8 cellular contexts compared by ENCODE assay signal in the genomic region with DNA sequence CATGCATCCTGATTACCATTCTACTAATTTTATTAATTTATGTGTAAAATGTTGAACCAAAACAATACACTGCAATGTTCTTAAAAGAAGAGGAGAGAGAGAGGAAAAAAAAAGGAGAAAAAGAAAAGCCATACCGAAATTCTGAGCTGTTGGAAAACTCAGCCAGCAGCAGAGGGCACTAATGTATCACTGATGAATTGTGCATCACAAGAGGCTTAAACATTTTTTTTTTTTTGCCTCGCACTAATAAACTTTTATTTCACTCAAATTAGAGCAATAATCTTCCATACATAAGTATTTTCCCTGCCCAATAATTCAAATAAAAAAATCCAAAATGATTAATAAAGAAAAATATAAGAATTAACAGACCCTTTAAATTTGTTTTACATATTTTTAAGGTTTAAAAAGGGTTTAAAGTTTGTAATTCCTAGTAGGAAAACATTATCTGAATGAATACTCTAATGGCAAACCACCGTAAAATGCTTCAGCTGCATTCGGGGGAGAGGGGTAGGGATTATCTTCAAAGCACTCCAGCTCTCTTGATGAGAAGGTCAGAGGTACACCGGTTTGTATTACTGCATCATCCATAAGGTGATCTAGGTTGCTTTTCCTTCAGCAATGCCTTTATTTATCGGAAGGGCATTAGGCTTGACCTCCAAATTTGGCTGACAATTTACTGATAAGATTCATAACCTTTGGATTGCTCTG. TPM values are rescaled to one million over a fixed set of nuclear protein-coding genes. Genes with fewer than 3 reads are reported as not detected.
DNase-seq lines count a peak whose midpoint lies in the region; ATAC-seq, FAIRE-seq and TF ChIP-seq lines count a peak whose summit lies in the region.

No MANE protein-coding gene starts in this region.

- H3K9me2 ChIP-seq in neural cell (ENCODE audit: insufficient read depth, low read length), result no peaks in the 10 kb centered on the region

- TF ChIP-seq CTCF in Calu3 (IDR thresholded peaks at IDR 0.05; ENCODE audit: unreplicated experiment) (peak; percentile 63), neural cell (IDR thresholded peaks at IDR 0.05; ENCODE audit: poor library complexity, severe bottlenecking) (peak; percentile 83)

- ATAC-seq in HG03378 (IDR thresholded peaks at IDR 0.05; ENCODE audit: unreplicated experiment) (no peak), left lobe of liver (no peak)

- H3K4me1 ChIP-seq in NT2/D1 (ENCODE audit: insufficient read depth, insufficient read length), result no peaks in the 10 kb centered on the region

- H3K79me2 ChIP-seq in neural cell (replicated peaks; ENCODE audit: insufficient read depth, low read length), result no peaks in the 10 kb centered on the region

- H3F3A ChIP-seq in neural cell (ENCODE audit: insufficient read depth, low read length, poor library complexity, severe bottlenecking), result no peaks in the 10 kb centered on the region

- peaks cover 4% of the 10 kb centered on the region for H3K36me3 Mint-ChIP-seq in Calu3 (ENCODE audit: insufficient read depth, unreplicated experiment)

- TF ChIP-seq POLR2A in GM12891 (IDR thresholded peaks at IDR 0.05; ENCODE audit: low read depth, low read length), result no peak

- peak; percentile 67 for DNase-seq in Calu3
- peak; percentile 9 for DNase-seq in H7
- DNase-seq in NT2/D1 (ENCODE audit: low read depth, low spot score), result peak; percentile 75
- DNase-seq in dermis microvascular lymphatic vessel endothelial cell (ENCODE audit: low read depth in 2 of 2), result peak; percentile 65 to 74
- no peak for DNase-seq in GM12891 (ENCODE audit: insufficient read length, low spot score)
- no peak for DNase-seq in left lobe of liver (ENCODE audit: low spot score)

- H3K36me3 ChIP-seq in H7 (replicated peaks; ENCODE audit: control insufficient read depth, insufficient read depth, low read length) (no peaks in the 10 kb centered on the region), NT2/D1 (ENCODE audit: insufficient read depth, insufficient read length, low read length) (no peaks in the 10 kb centered on the region), neural cell (ENCODE audit: insufficient read depth, low read length) (no peaks in the 10 kb centered on the region)

- peaks cover 3% of the 10 kb centered on the region for H3K9me3 Mint-ChIP-seq in Calu3 (ENCODE audit: low read depth, unreplicated experiment)

- no peak overlapping the region for H3K27ac ChIP-seq in neural cell (ENCODE audit: low read length)

- no peaks in the 10 kb centered on the region for H3K27me3 Mint-ChIP-seq in Calu3 (ENCODE audit: unreplicated experiment)

- no peak for TF ChIP-seq EP300 in neural cell (conservative IDR thresholded peaks at IDR 0.05; ENCODE audit: poor library complexity, severe bottlenecking)

- BruUV-seq in Calu3 (replicated peaks; lab: Mats Ljungman, UMichigan), result no TSS peak

- no peak overlapping the region for H3K4me2 ChIP-seq in neural cell (ENCODE audit: low read length)

- TF ChIP-seq RAD21 in neural cell (conservative IDR thresholded peaks at IDR 0.05), result peak; percentile 93

- peaks cover 14% of the 10 kb centered on the region for H3K4me1 Mint-ChIP-seq in Calu3 (ENCODE audit: low read depth, unreplicated experiment)

- H3K27me3 ChIP-seq in H7 (ENCODE audit: control insufficient read depth, insufficient read depth, low read length), result no peaks in the 10 kb centered on the region
- no peaks in the 10 kb centered on the region for H3K27me3 ChIP-seq in NT2/D1 (ENCODE audit: insufficient read depth, insufficient read length)
- no peaks in the 10 kb centered on the region for H3K27me3 ChIP-seq in neural cell (ENCODE audit: insufficient read depth, low read depth, low read length)

- no peaks in the 10 kb centered on the region for H3K9me3 ChIP-seq in NT2/D1 (ENCODE audit: insufficient read depth, low read length)
- H3K9me3 ChIP-seq in neural cell (ENCODE audit: low read length), result no peaks in the 10 kb centered on the region

- H3K4me3 ChIP-seq in H7 (ENCODE audit: insufficient read depth, low read depth, low read length) (no peak overlapping the region), NT2/D1 (ENCODE audit: insufficient read length, low read depth) (no peak overlapping the region), neural cell (ENCODE audit: low read length) (no peak overlapping the region)

- intact Hi-C loops in Calu3 (cut with micrococcal nuclease; ENCODE audit: unreplicated experiment), result loop anchor here (1.0 to 5.0 kb wide), 6 partner anchors 319 to 1167 kb away; no protein-coding TSS in a partner anchor

- H3K27ac Mint-ChIP-seq in Calu3 (ENCODE audit: unreplicated experiment), result no peak overlapping the region

- no peak for FAIRE-seq in GM12891 (lab: Jason Lieb, UNC)

- no peak overlapping the region for H3K4me3 Mint-ChIP-seq in Calu3 (ENCODE audit: low read depth, unreplicated experiment)

- no peak overlapping the region for H3K9ac ChIP-seq in NT2/D1 (ENCODE audit: insufficient read length, low read depth)
- H3K9ac ChIP-seq in neural cell (ENCODE audit: low read length), result no peak overlapping the region

- H2AFZ ChIP-seq in neural cell (ENCODE audit: low read depth, low read length), result no peak overlapping the region

- no peaks in the 10 kb centered on the region for H4K20me1 ChIP-seq in neural cell (ENCODE audit: insufficient read depth)

- CTCF ChIA-PET in Calu3 (lab: Charles Lee), result interaction anchor here (0.5 to 1.8 kb wide), 9 partner anchors 9 to 1391 kb away, joined by 3 to 10 read pairs (median 4); no protein-coding TSS in a partner anchor

TF ChIP-seq in neural cell, 6 proteins besides CTCF, POLR2A, EP300 and RAD21:
- peak; percentile 89 for TF ChIP-seq SMC3 (conservative IDR thresholded peaks at IDR 0.05; ENCODE audit: poor library complexity)
- no peak for TF ChIP-seq MXI1 (conservative IDR thresholded peaks at IDR 0.05; ENCODE audit: poor library complexity, severe bottlenecking)

TF ChIP-seq in GM12891, 5 proteins besides CTCF, POLR2A, EP300 and RAD21:
- TF ChIP-seq SPI1 (IDR thresholded peaks at IDR 0.05; ENCODE audit: low read depth, low read length) (no peak), POLR2AphosphoS5 (IDR thresholded peaks at IDR 0.05; ENCODE audit: low read depth, low read length) (no peak), PAX5 (IDR thresholded peaks at IDR 0.05; ENCODE audit: insufficient read depth, low read length, severe bottlenecking) (no peak), TAF1 (IDR thresholded peaks at IDR 0.05; ENCODE audit: low read depth, low read length) (no peak), POU2F2 (IDR thresholded peaks at IDR 0.05; ENCODE audit: low read depth, low read length) (no peak)
TF ChIP-seq in GM12891: peak in this region for 0.

RNA-seq across cellular contexts. Expression of gene ATP23, which starts 41.9 kb away (rescaled TPM):
- total RNA-seq in Calu3 (2022), result 10.7 and 12.8 TPM in 2 replicates
- 20.6 and 21.9 TPM in 2 replicates for total RNA-seq in H7 (2014; rRNA removed; shearing (Covaris generic))
- 6.3 and 10.1 TPM in 2 replicates for total RNA-seq in dermis microvascular lymphatic vessel endothelial cell
- polyA plus RNA-seq in neural cell, result 5.7 and 13.3 TPM in 2 replicates
- polyA minus RNA-seq in neural cell, result 3.2 and 4.3 TPM in 2 replicates
- polyA plus RNA-seq in GM12891 (2012; ENCODE audit: low read depth, missing spikeins), result 11.8 TPM
- 4.0 TPM for total RNA-seq in left lobe of liver

Comparison
In these comparisons a context has a peak if more than half of its experiments do, and no peak if none do; other contexts are left out.
1. DNase-seq: peak in Calu3 (single experiment), H7 (single experiment), NT2/D1 (single experiment) and dermis microvascular lymphatic vessel endothelial cell (2 of 2); none in GM12891 (single experiment) and left lobe of liver (single experiment).